In genomic region chr9:137077758-137078693, GRCh38 we compare ENCODE assay signal across 6 cellular contexts. TPM values are rescaled to one million over a fixed set of nuclear protein-coding genes. Genes with fewer than 3 reads are reported as not detected.
DNase-seq lines count a peak whose midpoint lies in the region; ATAC-seq lines count a peak whose summit lies in the region.

No MANE protein-coding gene starts in this region.

- peak overlapping the region; percentile 52 to 63 for H3K9ac ChIP-seq in mucosa of rectum (ENCODE audit: low read depth in 1 of 2, low read length in 2 of 2)

- peak; percentile 31 to 85 (median 35) for DNase-seq in CD4-positive, CD25-positive, alpha-beta regulatory T cell
- peak; percentile 77 for DNase-seq in activated naive CD8-positive, alpha-beta T cell treated with anti-CD3 and anti-CD28 coated beads, Interleukin-2, amount 10 ng/mL, durations not matched to agents 7 days and 5 days
- DNase-seq in GM03348 (ENCODE audit: low spot score), result no peak
- DNase-seq in NK-92 treated with Interleukin-12 subunit alpha and Interleukin-12 subunit beta, amount 100 ng/mL, for 24 hours (lab: John Stamatoyannopoulos, UW), result no peak

- peak overlapping the region; percentile 69 to 81 (median 78) for H3K4me3 Mint-ChIP-seq in CD4-positive, CD25-positive, alpha-beta regulatory T cell
- peak overlapping the region; percentile 79 for H3K4me3 Mint-ChIP-seq in activated naive CD8-positive, alpha-beta T cell treated with anti-CD3 and anti-CD28 coated beads, Interleukin-2, amount 10 ng/mL, durations not matched to agents 7 days and 5 days

- peaks cover 6% of the 10 kb centered on the region for H3K36me3 Mint-ChIP-seq in CD4-positive, CD25-positive, alpha-beta regulatory T cell
- peaks cover 11% of the 10 kb centered on the region for H3K36me3 Mint-ChIP-seq in activated naive CD8-positive, alpha-beta T cell treated with anti-CD3 and anti-CD28 coated beads, Interleukin-2, amount 10 ng/mL, durations not matched to agents 7 days and 5 days

- H3K27ac Mint-ChIP-seq in CD4-positive, CD25-positive, alpha-beta regulatory T cell, result peak overlapping the region in 1 of 3 donors; percentile 62
- H3K27ac Mint-ChIP-seq in activated naive CD8-positive, alpha-beta T cell treated with anti-CD3 and anti-CD28 coated beads, Interleukin-2, amount 10 ng/mL, durations not matched to agents 7 days and 5 days, result peak overlapping the region; percentile 86

- H3K4me1 Mint-ChIP-seq in CD4-positive, CD25-positive, alpha-beta regulatory T cell, result peaks cover 0 to 7% (median 3%) of the 10 kb centered on the region in 4 donors
- peaks cover 4% of the 10 kb centered on the region for H3K4me1 Mint-ChIP-seq in activated naive CD8-positive, alpha-beta T cell treated with anti-CD3 and anti-CD28 coated beads, Interleukin-2, amount 10 ng/mL, durations not matched to agents 7 days and 5 days

- peak; percentile 36 to 54 for ATAC-seq in CD4-positive, CD25-positive, alpha-beta regulatory T cell (ENCODE audit: low read depth in 2 of 2)
- peak; percentile 24 for ATAC-seq in HG03135 (IDR thresholded peaks at IDR 0.05; ENCODE audit: unreplicated experiment)
- ATAC-seq in activated naive CD8-positive, alpha-beta T cell treated with anti-CD3 and anti-CD28 coated beads, Interleukin-2, amount 10 ng/mL, durations not matched to agents 7 days and 5 days (ENCODE audit: low read depth), result peak; percentile 72

- H3K4me3 ChIP-seq in CD4-positive, CD25-positive, alpha-beta regulatory T cell (ENCODE audit: low read depth, low read length), result no peak overlapping the region
- H3K4me3 ChIP-seq in mucosa of rectum (ENCODE audit: low read length in 2 of 2), result peak overlapping the region; percentile 65 to 67

- POLR2A ChIA-PET in activated naive CD8-positive, alpha-beta T cell treated with anti-CD3 and anti-CD28 coated beads, Interleukin-2, amount 10 ng/mL, durations not matched to agents 7 days and 5 days (lab: Charles Lee), result interaction anchor here (1.0 to 3.5 kb wide), 7 partner anchors 8 to 163 kb away, joined by 3 to 31 read pairs (median 5); partner anchors contain the start of genes MAN1B1, RNF208, SAPCD2 and TUBB4B

- peaks cover 11% of the 10 kb centered on the region for H3K36me3 ChIP-seq in CD4-positive, CD25-positive, alpha-beta regulatory T cell (ENCODE audit: control insufficient read depth, insufficient read depth, low read length)
- H3K36me3 ChIP-seq in mucosa of rectum (ENCODE audit: control insufficient read depth in 2 of 2, insufficient read depth in 2 of 2, low read length in 2 of 2), result peaks cover 0 to 26% of the 10 kb centered on the region in 2 donors

- H3K9me3 Mint-ChIP-seq in CD4-positive, CD25-positive, alpha-beta regulatory T cell, result no peaks in the 10 kb centered on the region
- H3K9me3 Mint-ChIP-seq in activated naive CD8-positive, alpha-beta T cell treated with anti-CD3 and anti-CD28 coated beads, Interleukin-2, amount 10 ng/mL, durations not matched to agents 7 days and 5 days, result no peaks in the 10 kb centered on the region

- no peaks in the 10 kb centered on the region for H3K27me3 ChIP-seq in CD4-positive, CD25-positive, alpha-beta regulatory T cell (ENCODE audit: control insufficient read depth, insufficient read depth, low read length)
- no peaks in the 10 kb centered on the region for H3K27me3 ChIP-seq in mucosa of rectum (ENCODE audit: control insufficient read depth in 2 of 2, insufficient read depth in 2 of 2, low read length in 2 of 2)

- no peaks in the 10 kb centered on the region for H3K9me3 ChIP-seq in CD4-positive, CD25-positive, alpha-beta regulatory T cell (ENCODE audit: control insufficient read depth in 2 of 2, low read length in 2 of 2)
- no peaks in the 10 kb centered on the region for H3K9me3 ChIP-seq in mucosa of rectum (ENCODE audit: control insufficient read depth in 2 of 2, low read length in 2 of 2)

- H3K4me1 ChIP-seq in CD4-positive, CD25-positive, alpha-beta regulatory T cell (ENCODE audit: control insufficient read depth, insufficient read depth, low read length, poor library complexity, severe bottlenecking), result peaks cover 14% of the 10 kb centered on the region
- peaks cover 20 to 28% of the 10 kb centered on the region in 2 donors for H3K4me1 ChIP-seq in mucosa of rectum (ENCODE audit: control insufficient read depth in 2 of 2, insufficient read depth in 2 of 2, low read length in 2 of 2)

- no peaks in the 10 kb centered on the region for H3K27me3 Mint-ChIP-seq in CD4-positive, CD25-positive, alpha-beta regulatory T cell
- no peaks in the 10 kb centered on the region for H3K27me3 Mint-ChIP-seq in activated naive CD8-positive, alpha-beta T cell treated with anti-CD3 and anti-CD28 coated beads, Interleukin-2, amount 10 ng/mL, durations not matched to agents 7 days and 5 days

- peak overlapping the region; percentile 66 for H3K27ac ChIP-seq in CD4-positive, CD25-positive, alpha-beta regulatory T cell (ENCODE audit: insufficient read depth, low read length, poor library complexity, severe bottlenecking)
- peak overlapping the region; percentile 13 to 52 for H3K27ac ChIP-seq in mucosa of rectum (ENCODE audit: low read depth in 2 of 2, low read length in 2 of 2)

RNA-seq across cellular contexts. Expression of gene UAP1L1, which starts 0.7 kb away (rescaled TPM):
- 14.8 TPM for total RNA-seq in CD4-positive, CD25-positive, alpha-beta regulatory T cell
- 1 to 10 TPM; 1.3 to 3.6 (median 1.7) TPM for polyA plus RNA-seq in CD4-positive, CD25-positive, alpha-beta regulatory T cell
- total RNA-seq in activated naive CD8-positive, alpha-beta T cell treated with anti-CD3 and anti-CD28 coated beads, Interleukin-2, amount 10 ng/mL, durations not matched to agents 7 days and 5 days, result 10 to 100 TPM; 43.9 to 44.1 TPM

RNA-seq across cellular contexts. Expression of gene SAPCD2, which starts 7.7 kb away (rescaled TPM):
- 1.2 TPM for total RNA-seq in CD4-positive, CD25-positive, alpha-beta regulatory T cell
- polyA plus RNA-seq in CD4-positive, CD25-positive, alpha-beta regulatory T cell, result under 1 TPM; 0.09 to 0.62 (median 0.18) TPM
- 10 to 100 TPM; 26.4 to 30.0 TPM for total RNA-seq in activated naive CD8-positive, alpha-beta T cell treated with anti-CD3 and anti-CD28 coated beads, Interleukin-2, amount 10 ng/mL, durations not matched to agents 7 days and 5 days

RNA-seq across cellular contexts. Expression of gene MAN1B1, which starts 8.8 kb away (rescaled TPM):
- total RNA-seq in CD4-positive, CD25-positive, alpha-beta regulatory T cell, result 71.3 TPM
- 10 to 100 TPM; 42.1 to 53.5 (median 45.7) TPM for polyA plus RNA-seq in CD4-positive, CD25-positive, alpha-beta regulatory T cell
- total RNA-seq in activated naive CD8-positive, alpha-beta T cell treated with anti-CD3 and anti-CD28 coated beads, Interleukin-2, amount 10 ng/mL, durations not matched to agents 7 days and 5 days, result 10 to 100 TPM; 63.2 to 63.9 TPM

RNA-seq across cellular contexts. Expression of gene ENTPD2, which starts 24.2 kb away (rescaled TPM):
- not detected for total RNA-seq in CD4-positive, CD25-positive, alpha-beta regulatory T cell
- polyA plus RNA-seq in CD4-positive, CD25-positive, alpha-beta regulatory T cell, result not detected
- not detected for total RNA-seq in activated naive CD8-positive, alpha-beta T cell treated with anti-CD3 and anti-CD28 coated beads, Interleukin-2, amount 10 ng/mL, durations not matched to agents 7 days and 5 days

RNA-seq across cellular contexts. Expression of gene NPDC1, which starts 32.0 kb away (rescaled TPM):
- 106 TPM for total RNA-seq in CD4-positive, CD25-positive, alpha-beta regulatory T cell
- polyA plus RNA-seq in CD4-positive, CD25-positive, alpha-beta regulatory T cell, result 10 to 100 TPM in 2 of 4 donors, 1 to 10 TPM in 2; 4.2 to 15.3 (median 9.2) TPM
- 10 to 100 TPM; 22.4 to 27.0 TPM for total RNA-seq in activated naive CD8-positive, alpha-beta T cell treated with anti-CD3 and anti-CD28 coated beads, Interleukin-2, amount 10 ng/mL, durations not matched to agents 7 days and 5 days

Comparison
In these comparisons a context has a peak if more than half of its experiments do, and no peak if none do; other contexts are left out.
1. DNase-seq: peak in CD4-positive, CD25-positive, alpha-beta regulatory T cell (3 of 3) and activated naive CD8-positive, alpha-beta T cell treated with anti-CD3 and anti-CD28 coated beads, Interleukin-2, amount 10 ng/mL, durations not matched to agents 7 days and 5 days (single experiment); none in GM03348 (single experiment) and NK-92 treated with Interleukin-12 subunit alpha and Interleukin-12 subunit beta, amount 100 ng/mL, for 24 hours (single experiment).
2. RNA of gene SAPCD2, which starts 7.7 kb away (total RNA-seq): 26.4 to 30.0 TPM in activated naive CD8-positive, alpha-beta T cell treated with anti-CD3 and anti-CD28 coated beads, Interleukin-2, amount 10 ng/mL, durations not matched to agents 7 days and 5 days; 1.2 TPM in CD4-positive, CD25-positive, alpha-beta regulatory T cell (single experiment); every median in the first group is over 10 times any median in the second.
3. Peak in every context shown above with its lines, with median percentiles within 50 percentile points of each other: ATAC-seq.